In genomic region chr5:154364845-154365244, GRCh38 we compare ENCODE assay signal across 2 cellular contexts.
TF ChIP-seq lines count a peak whose summit lies in the region.

No MANE protein-coding gene starts in this region.

TF ChIP-seq in IMR-90, 13 proteins besides CTCF, POLR2A, EP300 and RAD21:
- TF ChIP-seq MAFK (IDR thresholded peaks at IDR 0.05; ENCODE audit: low read depth, low read length) (no peak), SMC3 (IDR thresholded peaks at IDR 0.05; ENCODE audit: low read depth, low read length) (no peak), CHD1 (IDR thresholded peaks at IDR 0.05; ENCODE audit: low read depth, low read length) (no peak), MAZ (IDR thresholded peaks at IDR 0.05; ENCODE audit: borderline replicate concordance, low read depth, low read length) (no peak), USF2 (IDR thresholded peaks at IDR 0.05; ENCODE audit: low read depth, low read length) (no peak), FOS (IDR thresholded peaks at IDR 0.05; ENCODE audit: low read depth, low read length) (no peak), CEBPB (IDR thresholded peaks at IDR 0.05; ENCODE audit: low read depth, low read length) (no peak), ELK1 (IDR thresholded peaks at IDR 0.05; ENCODE audit: borderline replicate concordance, low read depth, low read length) (no peak), RFX5 (IDR thresholded peaks at IDR 0.05; ENCODE audit: low read depth, low read length) (no peak), MXI1 (IDR thresholded peaks at IDR 0.05; ENCODE audit: borderline replicate concordance, low read depth, low read length) (no peak), NFE2L2 (IDR thresholded peaks at IDR 0.05; ENCODE audit: low read depth, low read length) (no peak), BHLHE40 (IDR thresholded peaks at IDR 0.05; ENCODE audit: low read depth, low read length) (no peak), RCOR1 (IDR thresholded peaks at IDR 0.05; ENCODE audit: insufficient replicate concordance, low read length) (no peak)

TF ChIP-seq in SK-N-SH, 30 proteins besides CTCF, POLR2A, EP300 and RAD21:
- no peak for TF ChIP-seq GATA2 (CRISPR knock-in tag; IDR thresholded peaks at IDR 0.05)
- no peak for TF ChIP-seq NRF1 (IDR thresholded peaks at IDR 0.05; ENCODE audit: low read depth, low read length)
- TF ChIP-seq TCF12 (IDR thresholded peaks at IDR 0.05) = 0 out of 2 replicates have a peak, but pooled peaks have one; percentile 7
- TF ChIP-seq PBX3 (IDR thresholded peaks at IDR 0.05) = peak; percentile 43
